In genomic region chr6:24228681-24229255, GRCh38 we compare ENCODE assay signal across 9 cellular contexts.
A peak's percentile ranks its signal among the peaks of the same experiment; 100 is the strongest.
DNase-seq lines count a peak whose midpoint lies in the region; ATAC-seq and TF ChIP-seq lines count a peak whose summit lies in the region.
"Had no signal": no experiment of that assay in that cellular context is flagged by ENCODE, and none has a peak within 500 bp of the region (broad histone marks: within the 10 kb centered on the region; RNA-seq: fewer than 3 reads in every experiment).

No MANE protein-coding gene starts in this region.

- H3K9me3 Mint-ChIP-seq in activated naive CD8-positive, alpha-beta T cell treated with anti-CD3 and anti-CD28 coated beads for 36 hours, result no peaks in the 10 kb centered on the region
- no peaks in the 10 kb centered on the region for H3K9me3 Mint-ChIP-seq in nephron

- H3K4me3 Mint-ChIP-seq in activated naive CD8-positive, alpha-beta T cell treated with anti-CD3 and anti-CD28 coated beads for 36 hours, result no peak overlapping the region
- H3K4me3 Mint-ChIP-seq in nephron, result no peak overlapping the region

- in situ Hi-C loops in GM13976 (cut with MboI; ENCODE audit: low sequenced_read_pairs, unreplicated experiment), result no loop called here

- peak; percentile 7 for DNase-seq in GM13976 (ENCODE audit: low spot score)
- peak; percentile 21 for DNase-seq in activated naive CD8-positive, alpha-beta T cell treated with anti-CD3 and anti-CD28 coated beads for 36 hours
- DNase-seq in epidermal melanocyte (ENCODE audit: insufficient read length, low spot score), result no peak
- DNase-seq in DMS 273 (lab: John Stamatoyannopoulos, UW; ENCODE audit: unreplicated experiment), result no peak
- DNase-seq in stimulated activated CD4-positive, alpha-beta T cell treated with anti-CD3 and anti-CD28 coated beads, Interleukin-4, amount 100 ng/mL, for 1 hour, result no peak
- DNase-seq in stimulated activated CD4-positive, alpha-beta T cell treated with anti-CD3 and anti-CD28 coated beads, Interleukin-4, amount 100 ng/mL, for 4 hours, result no peak
- DNase-seq: NCI-H774 had no signal

- H3K36me3 Mint-ChIP-seq in activated naive CD8-positive, alpha-beta T cell treated with anti-CD3 and anti-CD28 coated beads for 36 hours, result no peaks in the 10 kb centered on the region
- H3K36me3 Mint-ChIP-seq in nephron (ENCODE audit: low read depth), result peaks cover under 1% of the 10 kb centered on the region

- TF ChIP-seq CTCF in GM13976 (IDR thresholded peaks at IDR 0.05; ENCODE audit: borderline replicate concordance, control extremely low read depth, extremely low read depth, insufficient read depth, missing control alignments) (no peak), nephron (IDR thresholded peaks at IDR 0.05; ENCODE audit: unreplicated experiment in 3 of 3) (no peak)

- peaks cover 6% of the 10 kb centered on the region for H3K4me1 Mint-ChIP-seq in activated naive CD8-positive, alpha-beta T cell treated with anti-CD3 and anti-CD28 coated beads for 36 hours
- H3K4me1 Mint-ChIP-seq in nephron, result peaks cover 39% of the 10 kb centered on the region

- no peak overlapping the region for H3K27ac Mint-ChIP-seq in activated naive CD8-positive, alpha-beta T cell treated with anti-CD3 and anti-CD28 coated beads for 36 hours
- H3K27ac Mint-ChIP-seq in nephron, result peak overlapping the region in 2 of 3 experiments; percentile 27 to 73

- peak; percentile 75 for ATAC-seq in HG03354 (IDR thresholded peaks at IDR 0.05; ENCODE audit: poor library complexity, severe bottlenecking, unreplicated experiment)

- H3K27me3 Mint-ChIP-seq in activated naive CD8-positive, alpha-beta T cell treated with anti-CD3 and anti-CD28 coated beads for 36 hours, result peaks cover 45% of the 10 kb centered on the region
- no peaks in the 10 kb centered on the region for H3K27me3 Mint-ChIP-seq in nephron (ENCODE audit: low read depth)

Comparison
In these comparisons a context has a peak if more than half of its experiments do, and no peak if none do; other contexts are left out.
1. DNase-seq: peak in GM13976 (single experiment) and activated naive CD8-positive, alpha-beta T cell treated with anti-CD3 and anti-CD28 coated beads for 36 hours (single experiment); none in epidermal melanocyte (single experiment), DMS 273 (single experiment), stimulated activated CD4-positive, alpha-beta T cell treated with anti-CD3 and anti-CD28 coated beads, Interleukin-4, amount 100 ng/mL, for 1 hour (single experiment) and stimulated activated CD4-positive, alpha-beta T cell treated with anti-CD3 and anti-CD28 coated beads, Interleukin-4, amount 100 ng/mL, for 4 hours (0 of 2).